8 cellular contexts compared by ENCODE assay signal in genomic region chr1:206575165-206575893, GRCh38. TPM values are rescaled to one million over a fixed set of nuclear protein-coding genes. Genes with fewer than 3 reads are reported as not detected.
DNase-seq lines count a peak whose midpoint lies in the region; ATAC-seq and TF ChIP-seq lines count a peak whose summit lies in the region.

No MANE protein-coding gene starts in this region.

- no peaks in the 10 kb centered on the region for H3K9me3 ChIP-seq in muscle layer of duodenum (ENCODE audit: control insufficient read depth in 1 of 2, low read length in 2 of 2)

- no peak overlapping the region for H3K4me3 Mint-ChIP-seq in chondrocyte (ENCODE audit: unreplicated experiment)

- DNase-seq in activated naive CD4-positive, alpha-beta T cell treated with Interleukin-2 at 50 U/mL for 16 hours = peak; percentile 37
- DNase-seq in activated naive CD4-positive, alpha-beta T cell treated with anti-CD3 and anti-CD28 coated beads, Interleukin-2, amount 50 U/mL, for 16 hours = no peak
- DNase-seq in chondrocyte (ENCODE audit: low spot score) = no peak
- no peak for DNase-seq in 8988T

- TF ChIP-seq CTCF in chondrocyte (IDR thresholded peaks at IDR 0.05) = no peak

- H3K36me3 Mint-ChIP-seq in chondrocyte (ENCODE audit: low read depth) = no peaks in the 10 kb centered on the region

- H3K27ac Mint-ChIP-seq in chondrocyte (ENCODE audit: unreplicated experiment) = peak overlapping the region; percentile 1

- H3K4me1 ChIP-seq in muscle layer of duodenum (ENCODE audit: control insufficient read depth in 1 of 2, insufficient read depth in 2 of 2, low read length in 2 of 2) = no peaks in the 10 kb centered on the region

- no peaks in the 10 kb centered on the region for H3K27me3 ChIP-seq in muscle layer of duodenum (ENCODE audit: low read depth, low read length)

- H3K4me3 ChIP-seq in muscle layer of duodenum (ENCODE audit: low read depth in 1 of 2, low read length in 2 of 2) = no peak overlapping the region

- no peaks in the 10 kb centered on the region for H3K9me3 Mint-ChIP-seq in chondrocyte (ENCODE audit: low read depth)

- H3K36me3 ChIP-seq in muscle layer of duodenum (ENCODE audit: control insufficient read depth in 1 of 2, insufficient read depth in 2 of 2, low read length in 2 of 2) = no peaks in the 10 kb centered on the region

- peaks cover 8% of the 10 kb centered on the region for H3K27me3 Mint-ChIP-seq in chondrocyte (ENCODE audit: low read depth)

- H3K27ac ChIP-seq in muscle layer of duodenum (ENCODE audit: low read length) = peak overlapping the region; percentile 76

- H3K4me1 Mint-ChIP-seq in chondrocyte (ENCODE audit: low read depth) = peaks cover 5% of the 10 kb centered on the region

- no peak for ATAC-seq in GM18517 (IDR thresholded peaks at IDR 0.05; ENCODE audit: unreplicated experiment)
- ATAC-seq in GM21786 (IDR thresholded peaks at IDR 0.05; ENCODE audit: unreplicated experiment) = no peak

TF ChIP-seq in PFSK-1, 5 proteins besides CTCF, POLR2A, EP300 and RAD21:
- TF ChIP-seq TAF1 (IDR thresholded peaks at IDR 0.05; ENCODE audit: borderline replicate concordance, insufficient read depth, low read length) (no peak), SIN3A (IDR thresholded peaks at IDR 0.05; ENCODE audit: borderline replicate concordance, insufficient read depth, low read length) (0 out of 2 replicates have a peak, but pooled peaks have one; percentile 27)

RNA-seq across cellular contexts. Expression of gene EIF2D, which starts 36.9 kb away (rescaled TPM):
- polyA plus RNA-seq in PFSK-1 (2012; ENCODE audit: insufficient read length, low read depth) = 64.7 TPM
- 33.9 to 50.5 TPM (median 34.7 TPM) in 3 replicates for total RNA-seq in chondrocyte
